In genomic region chr6:138468320-138469015, GRCh38 we compare ENCODE assay signal across 17 cellular contexts. TPM values are rescaled to one million over a fixed set of nuclear protein-coding genes. Genes with fewer than 3 reads are reported as not detected.
A peak's percentile ranks its signal among the peaks of the same experiment; 100 is the strongest.
DNase-seq lines count a peak whose midpoint lies in the region; ATAC-seq, FAIRE-seq and TF ChIP-seq lines count a peak whose summit lies in the region.
"Had no signal": no experiment of that assay in that cellular context is flagged by ENCODE, and none has a peak within 500 bp of the region (broad histone marks: within the 10 kb centered on the region; RNA-seq: fewer than 3 reads in every experiment).

No MANE protein-coding gene starts in this region.

- H3K9me3 Mint-ChIP-seq in Caco-2 (ENCODE audit: unreplicated experiment) = no peaks in the 10 kb centered on the region
- H3K9me3 Mint-ChIP-seq: activated T-cell treated with anti-CD3 and anti-CD28 coated beads, Interleukin-2, amount 50 U/mL, for 24 hours; naive thymus-derived CD8-positive, alpha-beta T cell had no signal

- POLR2A ChIA-PET in Caco-2 (lab: Charles Lee) = no interaction called here

- H3K27me3 ChIP-seq in Caco-2 (replicated peaks; ENCODE audit: control insufficient read depth, insufficient read depth, low read length) (no peaks in the 10 kb centered on the region), keratinocyte (ENCODE audit: control insufficient read depth, extremely low read depth, insufficient read depth, low read length) (no peaks in the 10 kb centered on the region)
- H3K27me3 ChIP-seq: dorsolateral prefrontal cortex, upper lobe of right lung had no signal

- intact Hi-C loops in Caco-2 (cut with micrococcal nuclease; ENCODE audit: unreplicated experiment) = loop anchor here (1.0 kb wide), 1 partner anchor 36 kb away; no protein-coding TSS in a partner anchor

- peak in 1 of 2 experiments; percentile 37 for DNase-seq in Caco-2
- peak; percentile 54 for DNase-seq in M059J (ENCODE audit: low read depth)
- DNase-seq in astrocyte of the spinal cord (ENCODE audit: low read depth, low spot score) = peak; percentile 64
- peak; percentile 56 for DNase-seq in keratinocyte (ENCODE audit: low read depth, low spot score)
- DNase-seq in foreskin melanocyte = no peak
- DNase-seq in nucleus accumbens (lab: John Stamatoyannopoulos, UW) = no peak
- DNase-seq in COLO668 (lab: John Stamatoyannopoulos, UW; ENCODE audit: unreplicated experiment) = no peak
- DNase-seq: activated CD4-positive, alpha-beta T cell treated with anti-CD3 and anti-CD28 coated beads for 36 hours; activated T-cell treated with anti-CD3 and anti-CD28 coated beads, Interleukin-2, amount 50 U/mL, for 24 hours; amniotic stem cell; dorsolateral prefrontal cortex; naive thymus-derived CD8-positive, alpha-beta T cell; OCI-M1; stimulated activated CD4-positive, alpha-beta T cell treated with anti-CD3 and anti-CD28 coated beads, Interleukin-2, amount 100 ng/mL, for 48 hours; T-helper 17 cell; upper lobe of right lung had no signal

- H3K27me3 Mint-ChIP-seq in Caco-2 (ENCODE audit: insufficient read depth, unreplicated experiment) = no peaks in the 10 kb centered on the region
- H3K27me3 Mint-ChIP-seq: activated T-cell treated with anti-CD3 and anti-CD28 coated beads, Interleukin-2, amount 50 U/mL, for 24 hours had no signal

- dilution Hi-C loops in keratinocyte (cut with MboI; ENCODE audit: extremely low pct_ligation_motif_present, low sequenced_read_pairs) = no loop called here

- H3K4me1 ChIP-seq in Caco-2 (peaks cover 23% of the 10 kb centered on the region; the same call in 1 of the 2 replicates), keratinocyte (ENCODE audit: control insufficient read depth, extremely low read depth, insufficient read depth, low read length) (peaks cover 42% of the 10 kb centered on the region)
- H3K4me1 ChIP-seq: upper lobe of right lung had no signal

- no peaks in the 10 kb centered on the region for H4K20me1 ChIP-seq in keratinocyte (ENCODE audit: control insufficient read depth, extremely low read depth, insufficient read depth, low read length)

- CTCF ChIA-PET in Caco-2 (lab: Charles Lee) = interaction anchor here (1.0 kb wide), 1 partner anchor 104 kb away, joined by 4 read pairs; no protein-coding TSS in a partner anchor

- peak overlapping the region; percentile 19 for H3K27ac ChIP-seq in keratinocyte (ENCODE audit: control insufficient read depth, insufficient read depth, low read length)
- H3K27ac ChIP-seq: dorsolateral prefrontal cortex, upper lobe of right lung had no signal

- no peak overlapping the region for H3K4me3 ChIP-seq in Caco-2 (ENCODE audit: low read depth, low read length)
- H3K4me3 ChIP-seq in astrocyte of the spinal cord (ENCODE audit: low read depth, low read length) = no peak overlapping the region
- H3K4me3 ChIP-seq in keratinocyte (ENCODE audit: control insufficient read depth in 2 of 3, extremely low read depth in 1 of 3, insufficient read depth in 2 of 3, low read depth in 1 of 3, low read length in 3 of 3) = no peak overlapping the region
- H3K4me3 ChIP-seq: dorsolateral prefrontal cortex, upper lobe of right lung had no signal

- peak; percentile 82 for FAIRE-seq in keratinocyte (lab: Jason Lieb, UNC)

- TF ChIP-seq CTCF in Caco-2 (IDR thresholded peaks at IDR 0.05; ENCODE audit: insufficient read depth in 1 of 2, low read depth in 1 of 2, low read length in 1 of 2, severe bottlenecking in 1 of 2, unreplicated experiment in 1 of 2) = no peak
- TF ChIP-seq CTCF in astrocyte of the spinal cord (IDR thresholded peaks at IDR 0.05; ENCODE audit: low read depth, low read length) = no peak
- TF ChIP-seq CTCF in keratinocyte (optimal IDR thresholded peaks at IDR 0.05 in 1 of 3, IDR thresholded peaks at IDR 0.05 in 1 of 3, conservative IDR thresholded peaks at IDR 0.05 in 1 of 3; ENCODE audit: extremely low read depth in 1 of 3, insufficient read depth in 2 of 3, low read length in 3 of 3) = no peak

- BruUV-seq in Caco-2 (replicated peaks; lab: Mats Ljungman, UMichigan) = no TSS peak

- H3K9ac ChIP-seq in keratinocyte (ENCODE audit: control insufficient read depth, extremely low read depth, insufficient read depth, low read length) = no peak overlapping the region

- in situ Hi-C loops in astrocyte of the spinal cord (cut with HindIII; ENCODE audit: low sequenced_read_pairs) = no loop called here

- peaks cover 40% of the 10 kb centered on the region for H3K36me3 Mint-ChIP-seq in Caco-2 (ENCODE audit: insufficient read depth, unreplicated experiment)
- H3K36me3 Mint-ChIP-seq: naive thymus-derived CD8-positive, alpha-beta T cell had no signal

- no peaks in the 10 kb centered on the region for H3K9me1 ChIP-seq in keratinocyte (ENCODE audit: control insufficient read depth, extremely low read depth, insufficient read depth, low read length)

- H3K79me2 ChIP-seq in keratinocyte (ENCODE audit: control insufficient read depth, insufficient read depth, low read length) = peaks cover 9% of the 10 kb centered on the region

- peak overlapping the region; percentile 54 for H3K27ac Mint-ChIP-seq in Caco-2 (ENCODE audit: unreplicated experiment)
- H3K27ac Mint-ChIP-seq: activated CD4-positive, alpha-beta T cell treated with anti-CD3 and anti-CD28 coated beads for 36 hours; activated T-cell treated with anti-CD3 and anti-CD28 coated beads, Interleukin-2, amount 50 U/mL, for 24 hours; naive thymus-derived CD8-positive, alpha-beta T cell; T-helper 17 cell had no signal

- no peak overlapping the region for H3K4me3 Mint-ChIP-seq in Caco-2 (ENCODE audit: unreplicated experiment)
- H3K4me3 Mint-ChIP-seq: activated CD4-positive, alpha-beta T cell treated with anti-CD3 and anti-CD28 coated beads for 36 hours; activated T-cell treated with anti-CD3 and anti-CD28 coated beads, Interleukin-2, amount 50 U/mL, for 24 hours; naive thymus-derived CD8-positive, alpha-beta T cell; T-helper 17 cell had no signal

- no peaks in the 10 kb centered on the region for H3K9me3 ChIP-seq in Caco-2
- H3K9me3 ChIP-seq in keratinocyte (ENCODE audit: control insufficient read depth, low read depth, low read length) = no peaks in the 10 kb centered on the region
- H3K9me3 ChIP-seq: upper lobe of right lung had no signal

- ATAC-seq in HG02870 (IDR thresholded peaks at IDR 0.05; ENCODE audit: unreplicated experiment) = no peak
- ATAC-seq: activated CD4-positive, alpha-beta T cell treated with anti-CD3 and anti-CD28 coated beads for 36 hours; naive thymus-derived CD8-positive, alpha-beta T cell; T-helper 17 cell; upper lobe of right lung had no signal

- no peaks in the 10 kb centered on the region; the same call in 1 of the 2 replicates for H3K36me3 ChIP-seq in Caco-2 (ENCODE audit: control insufficient read depth, insufficient read depth, low read length)
- peaks cover 12 to 18% of the 10 kb centered on the region in 2 experiments for H3K36me3 ChIP-seq in keratinocyte (ENCODE audit: control insufficient read depth in 2 of 2, extremely low read depth in 1 of 2, insufficient read depth in 2 of 2, low read length in 2 of 2)

- H2AFZ ChIP-seq in keratinocyte (ENCODE audit: control insufficient read depth, low read length) = no peak overlapping the region

- no peak overlapping the region for H3K4me2 ChIP-seq in keratinocyte (ENCODE audit: control insufficient read depth, extremely low read depth, insufficient read depth, low read depth, low read length)

- H3K4me1 Mint-ChIP-seq in Caco-2 (ENCODE audit: low read depth, unreplicated experiment) = peaks cover 19% of the 10 kb centered on the region
- H3K4me1 Mint-ChIP-seq: naive thymus-derived CD8-positive, alpha-beta T cell had no signal

RNA-seq across cellular contexts. Expression of gene NHSL1, which starts 30.8 kb away (rescaled TPM):
- 39.9 and 41.9 TPM in 2 replicates for total RNA-seq in Caco-2 (2022)
- 6.2 and 10.1 TPM in 2 replicates for total RNA-seq in M059J (2014; rRNA removed; shearing (Covaris generic))
- 8.5 to 28.1 TPM (median 11.8 TPM) in 3 replicates for polyA plus RNA-seq in keratinocyte
- polyA plus RNA-seq in keratinocyte (2011; ENCODE audit: low read depth) = 7.0 TPM
- 10.9 and 11.5 TPM in 2 replicates for polyA plus RNA-seq in keratinocyte (2011; cell fraction: cytosol; rRNA removed)
- 41.8 and 45.0 TPM in 2 replicates for polyA plus RNA-seq in keratinocyte (2011; cell fraction: nucleus; rRNA removed)
- 14.3 and 18.7 TPM in 2 replicates for polyA plus RNA-seq in keratinocyte (2012; ENCODE audit: low replicate concordance)
- 46.0 to 90.2 TPM (median 66.3 TPM) in 3 replicates for polyA minus RNA-seq in keratinocyte
- polyA minus RNA-seq in keratinocyte (2011; cell fraction: cytosol; rRNA and poly(A)+ RNA removed) = 22.4 TPM
- polyA minus RNA-seq in keratinocyte (2011; cell fraction: nucleus; rRNA and poly(A)+ RNA removed) = 45.9 and 95.6 TPM in 2 replicates
- polyA plus RNA-seq: naive thymus-derived CD8-positive, alpha-beta T cell had no signal

Comparison
In these comparisons a context has a peak if more than half of its experiments do, and no peak if none do; other contexts are left out.
1. DNase-seq: peak in M059J (single experiment), astrocyte of the spinal cord (single experiment) and keratinocyte (single experiment); none in foreskin melanocyte (single experiment), nucleus accumbens (0 of 56) and COLO668 (single experiment).